In genomic region chr13:110964229-110965037, GRCh38 we compare ENCODE assay signal across 14 cellular contexts. TPM values are rescaled to one million over a fixed set of nuclear protein-coding genes. Genes with fewer than 3 reads are reported as not detected.
DNase-seq lines count a peak whose midpoint lies in the region; ATAC-seq and TF ChIP-seq lines count a peak whose summit lies in the region.
"Had no signal": no experiment of that assay in that cellular context is flagged by ENCODE, and none has a peak within 500 bp of the region (broad histone marks: within the 10 kb centered on the region; RNA-seq: fewer than 3 reads in every experiment).

No MANE protein-coding gene starts in this region.

- TF ChIP-seq POLR2A in prostate gland (IDR thresholded peaks at IDR 0.05) = no peak
- TF ChIP-seq POLR2A in lower leg skin (IDR thresholded peaks at IDR 0.05) = no peak

- peak overlapping the region; percentile 31 for H3K27ac ChIP-seq in CD8-positive, alpha-beta memory T cell (ENCODE audit: low read depth, low read length)
- H3K27ac ChIP-seq in endodermal cell (ENCODE audit: low read depth, low read length) (no peak overlapping the region), prostate gland (no peak overlapping the region)
- H3K27ac ChIP-seq: SK-N-MC had no signal

- no peak overlapping the region for H3K27ac Mint-ChIP-seq in CD8-positive, alpha-beta memory T cell
- peak overlapping the region; percentile 83 for H3K27ac Mint-ChIP-seq in T-helper 2 cell treated with Interferon-gamma antibody and Interleukin-4, amounts not matched to agents 5 μg/mL and 100 μg/mL, for 36 hours
- H3K27ac Mint-ChIP-seq in endodermal cell = no peak overlapping the region

- no peak overlapping the region for H3K4me3 ChIP-seq in CD8-positive, alpha-beta memory T cell (ENCODE audit: low read length)
- H3K4me3 ChIP-seq in endodermal cell (ENCODE audit: low read length) (peak overlapping the region; percentile 16), prostate gland (no peak overlapping the region), lower leg skin (ENCODE audit: low read depth, poor library complexity, severe bottlenecking) (no peak overlapping the region)
- H3K4me3 ChIP-seq: SK-N-MC had no signal

- no peak overlapping the region for H3K9ac ChIP-seq in endodermal cell (ENCODE audit: extremely low read depth, low read length, poor library complexity, severe bottlenecking)

- CTCF ChIA-PET in CD8-positive, alpha-beta memory T cell (lab: Charles Lee) = no interaction called here

- H3K9me3 ChIP-seq in CD8-positive, alpha-beta memory T cell (ENCODE audit: low read length) = no peaks in the 10 kb centered on the region
- H3K9me3 ChIP-seq in endodermal cell (ENCODE audit: control insufficient read depth, low read length) (peaks cover 69% of the 10 kb centered on the region), prostate gland (no peaks in the 10 kb centered on the region)

- DNase-seq in CD8-positive, alpha-beta memory T cell = no peak
- no peak for DNase-seq in T-helper 2 cell treated with Interferon-gamma antibody and Interleukin-4, amounts not matched to agents 5 μg/mL and 100 μg/mL, for 36 hours (ENCODE audit: low spot score)
- DNase-seq in endodermal cell (no peak), prostate gland (ENCODE audit: low spot score) (no peak), lower leg skin (ENCODE audit: low spot score in 2 of 2) (no peak), dermis blood vessel endothelial cell (no peak), COR-L47 (lab: John Stamatoyannopoulos, UW) (no peak)
- DNase-seq: C1 segment of cervical spinal cord; islet precursor cell; NCI-H1694; NCI-H446 treated with DMSO at 0.1 percent for 48 hours; stimulated activated CD4-positive, alpha-beta T cell treated with anti-CD3 and anti-CD28 coated beads, Interleukin-4, amount 100 ng/mL, for 4 hours had no signal

- peaks cover 0 to 9% (median 0%) of the 10 kb centered on the region in 3 donors for H3K36me3 Mint-ChIP-seq in CD8-positive, alpha-beta memory T cell
- peaks cover 27% of the 10 kb centered on the region for H3K36me3 Mint-ChIP-seq in T-helper 2 cell treated with Interferon-gamma antibody and Interleukin-4, amounts not matched to agents 5 μg/mL and 100 μg/mL, for 36 hours (ENCODE audit: low read depth)
- peaks cover 1% of the 10 kb centered on the region for H3K36me3 Mint-ChIP-seq in endodermal cell (ENCODE audit: low read depth)

- no peaks in the 10 kb centered on the region for H3K27me3 ChIP-seq in CD8-positive, alpha-beta memory T cell (ENCODE audit: insufficient read depth, low read length, poor library complexity, severe bottlenecking)
- H3K27me3 ChIP-seq in endodermal cell (ENCODE audit: control insufficient read depth, insufficient read depth, low read length, poor library complexity, severe bottlenecking) = no peaks in the 10 kb centered on the region
- no peaks in the 10 kb centered on the region for H3K27me3 ChIP-seq in prostate gland (replicated peaks; ENCODE audit: insufficient read depth)

- H3K9me3 Mint-ChIP-seq in CD8-positive, alpha-beta memory T cell = peaks cover 16 to 28% (median 21%) of the 10 kb centered on the region in 5 donors
- H3K9me3 Mint-ChIP-seq in T-helper 2 cell treated with Interferon-gamma antibody and Interleukin-4, amounts not matched to agents 5 μg/mL and 100 μg/mL, for 36 hours = peaks cover 77% of the 10 kb centered on the region
- H3K9me3 Mint-ChIP-seq in endodermal cell = peaks cover 64% of the 10 kb centered on the region

- peaks cover 10 to 11% of the 10 kb centered on the region in 2 donors for H3K27me3 Mint-ChIP-seq in CD8-positive, alpha-beta memory T cell
- peaks cover 2% of the 10 kb centered on the region for H3K27me3 Mint-ChIP-seq in T-helper 2 cell treated with Interferon-gamma antibody and Interleukin-4, amounts not matched to agents 5 μg/mL and 100 μg/mL, for 36 hours (ENCODE audit: low read depth)
- H3K27me3 Mint-ChIP-seq in endodermal cell (ENCODE audit: insufficient read depth) = peaks cover 1% of the 10 kb centered on the region

- ATAC-seq in GM21737 (IDR thresholded peaks at IDR 0.05; ENCODE audit: unreplicated experiment) = peak; percentile 7

- TF ChIP-seq CTCF in endodermal cell (conservative IDR thresholded peaks at IDR 0.05) = no peak
- no peak for TF ChIP-seq CTCF in prostate gland (IDR thresholded peaks at IDR 0.05)
- TF ChIP-seq CTCF in lower leg skin (IDR thresholded peaks at IDR 0.05) = no peak

- intact Hi-C loops in prostate gland (cut with DNase I) (no loop called here), lower leg skin (cut with DNase I; ENCODE audit: low total_unique reads) (no loop called here)

- H3K4me3 Mint-ChIP-seq in CD8-positive, alpha-beta memory T cell = no peak overlapping the region
- H3K4me3 Mint-ChIP-seq in T-helper 2 cell treated with Interferon-gamma antibody and Interleukin-4, amounts not matched to agents 5 μg/mL and 100 μg/mL, for 36 hours = no peak overlapping the region
- no peak overlapping the region for H3K4me3 Mint-ChIP-seq in endodermal cell

- no peaks in the 10 kb centered on the region for H3K36me3 ChIP-seq in CD8-positive, alpha-beta memory T cell (ENCODE audit: insufficient read depth, low read length)
- no peaks in the 10 kb centered on the region for H3K36me3 ChIP-seq in endodermal cell (ENCODE audit: control insufficient read depth, insufficient read depth, low read length)
- H3K36me3 ChIP-seq in prostate gland = no peaks in the 10 kb centered on the region

- POLR2A ChIA-PET in CD8-positive, alpha-beta memory T cell (lab: Charles Lee) = no interaction called here

- no peaks in the 10 kb centered on the region for H3K4me1 ChIP-seq in CD8-positive, alpha-beta memory T cell (ENCODE audit: insufficient read depth, low read length)
- no peaks in the 10 kb centered on the region for H3K4me1 ChIP-seq in endodermal cell (ENCODE audit: control insufficient read depth, insufficient read depth, low read length)
- no peaks in the 10 kb centered on the region for H3K4me1 ChIP-seq in prostate gland (replicated peaks)

- WGBS in endodermal cell (ENCODE audit: insufficient coverage in 1 of 2, insufficient read length in 1 of 2), 2 experiments = 70 to 84% methylated on average over 2 to 5 of the region's 6 CpGs
- 84% methylated on average over 6 of the region's 6 CpGs for WGBS in prostate gland
- 78 to 88% methylated on average over 6 of the region's 6 CpGs for WGBS in lower leg skin, 2 donors

- peaks cover 0 to 2% (median 0%) of the 10 kb centered on the region in 3 donors for H3K4me1 Mint-ChIP-seq in CD8-positive, alpha-beta memory T cell
- H3K4me1 Mint-ChIP-seq in T-helper 2 cell treated with Interferon-gamma antibody and Interleukin-4, amounts not matched to agents 5 μg/mL and 100 μg/mL, for 36 hours (ENCODE audit: low read depth) = peaks cover 23% of the 10 kb centered on the region
- H3K4me1 Mint-ChIP-seq in endodermal cell = peaks cover 6% of the 10 kb centered on the region

RNA-seq across cellular contexts. Expression of gene ANKRD10, which starts 49.6 kb away (rescaled TPM):
- total RNA-seq in CD8-positive, alpha-beta memory T cell = 10 to 100 TPM; 65.4 to 76.1 TPM
- 65.8 TPM for polyA plus RNA-seq in CD8-positive, alpha-beta memory T cell
- total RNA-seq in endodermal cell (100 to 1,000 TPM; 148 to 182 TPM), prostate gland (100 to 1,000 TPM in 1 of 2 donors, 10 to 100 TPM in 1; 99.9 to 155 TPM), lower leg skin (10 to 100 TPM; 37.3 to 51.8 (median 46.9) TPM), dermis blood vessel endothelial cell (52.6 and 92.2 TPM in 2 replicates)
- 145 TPM for polyA plus RNA-seq in endodermal cell (2013, experiment 1 of 2)
- 147 TPM for polyA plus RNA-seq in endodermal cell (2013, experiment 2 of 2)
